In the genomic region with DNA sequence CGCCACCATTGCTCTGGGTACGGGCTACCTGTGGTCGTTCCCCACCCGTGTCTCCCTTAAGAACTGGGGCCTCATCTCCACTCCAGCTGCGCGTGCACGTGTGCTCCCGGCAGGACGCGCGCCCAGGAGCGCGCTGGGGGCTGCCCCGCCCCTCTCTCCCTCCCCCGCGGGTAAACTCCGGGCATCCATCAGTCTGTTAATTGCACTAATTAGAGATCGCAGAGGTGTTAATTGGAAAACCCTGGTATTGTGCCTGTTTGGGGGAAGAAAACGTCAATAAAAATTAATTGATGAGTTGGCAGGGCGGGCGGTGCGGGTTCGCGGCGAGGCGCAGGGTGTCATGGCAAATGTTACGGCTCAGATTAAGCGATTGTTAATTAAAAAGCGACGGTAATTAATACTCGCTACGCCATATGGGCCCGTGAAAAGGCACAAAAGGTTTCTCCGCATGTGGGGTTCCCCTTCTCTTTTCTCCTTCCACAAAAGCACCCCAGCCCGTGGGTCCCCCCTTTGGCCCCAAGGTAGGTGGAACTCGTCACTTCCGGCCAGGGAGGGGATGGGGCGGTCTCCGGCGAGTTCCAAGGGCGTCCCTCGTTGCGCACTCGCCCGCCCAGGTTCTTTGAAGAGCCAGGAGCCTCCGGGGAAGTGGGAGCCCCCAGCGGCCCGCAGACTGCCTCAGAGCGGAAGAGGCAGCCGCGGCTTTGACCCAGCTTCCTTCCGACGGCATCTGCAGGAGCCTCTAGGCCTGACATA, we compare ENCODE assay signal across 1 cellular context.
A peak's percentile ranks its signal among the peaks of the same experiment; 100 is the strongest.
TF ChIP-seq lines count a peak whose summit lies in the region.

No MANE protein-coding gene starts in this region.

TF ChIP-seq in WTC11, 78 proteins besides CTCF, POLR2A, EP300 and RAD21 (continued from another document):
- TF ChIP-seq, protein P1, sequence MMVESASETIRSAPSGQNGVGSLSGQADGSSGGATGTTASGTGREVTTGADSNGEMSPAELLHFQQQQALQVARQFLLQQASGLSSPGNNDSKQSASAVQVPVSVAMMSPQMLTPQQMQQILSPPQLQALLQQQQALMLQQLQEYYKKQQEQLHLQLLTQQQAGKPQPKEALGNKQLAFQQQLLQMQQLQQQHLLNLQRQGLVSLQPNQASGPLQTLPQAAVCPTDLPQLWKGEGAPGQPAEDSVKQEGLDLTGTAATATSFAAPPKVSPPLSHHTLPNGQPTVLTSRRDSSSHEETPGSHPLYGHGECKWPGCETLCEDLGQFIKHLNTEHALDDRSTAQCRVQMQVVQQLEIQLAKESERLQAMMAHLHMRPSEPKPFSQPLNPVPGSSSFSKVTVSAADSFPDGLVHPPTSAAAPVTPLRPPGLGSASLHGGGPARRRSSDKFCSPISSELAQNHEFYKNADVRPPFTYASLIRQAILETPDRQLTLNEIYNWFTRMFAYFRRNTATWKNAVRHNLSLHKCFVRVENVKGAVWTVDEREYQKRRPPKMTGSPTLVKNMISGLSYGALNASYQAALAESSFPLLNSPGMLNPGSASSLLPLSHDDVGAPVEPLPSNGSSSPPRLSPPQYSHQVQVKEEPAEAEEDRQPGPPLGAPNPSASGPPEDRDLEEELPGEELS (CRISPR knock-in tag; IDR thresholded peaks at IDR 0.05) = no peak
- no peak for TF ChIP-seq JAZF1 (CRISPR knock-in tag; IDR thresholded peaks at IDR 0.05)
- no peak for TF ChIP-seq ZNF671 (CRISPR knock-in tag; IDR thresholded peaks at IDR 0.05)
- TF ChIP-seq FOXK1 (CRISPR knock-in tag; IDR thresholded peaks at IDR 0.05) = no peak
- no peak for TF ChIP-seq NR3C1 (CRISPR knock-in tag; conservative IDR thresholded peaks at IDR 0.05; ENCODE audit: low read depth)
- TF ChIP-seq SP1 (CRISPR knock-in tag; conservative IDR thresholded peaks at IDR 0.05) = peak; percentile 34; the same call in 1 of the 2 replicates
- peak; percentile 59; the same call in 1 of the 2 replicates for TF ChIP-seq CREM (CRISPR knock-in tag; IDR thresholded peaks at IDR 0.05)
- no peak for TF ChIP-seq ZBTB43 (CRISPR knock-in tag; IDR thresholded peaks at IDR 0.05)
- no peak for TF ChIP-seq TEAD1 (CRISPR knock-in tag; IDR thresholded peaks at IDR 0.05)
- TF ChIP-seq, protein P2, sequence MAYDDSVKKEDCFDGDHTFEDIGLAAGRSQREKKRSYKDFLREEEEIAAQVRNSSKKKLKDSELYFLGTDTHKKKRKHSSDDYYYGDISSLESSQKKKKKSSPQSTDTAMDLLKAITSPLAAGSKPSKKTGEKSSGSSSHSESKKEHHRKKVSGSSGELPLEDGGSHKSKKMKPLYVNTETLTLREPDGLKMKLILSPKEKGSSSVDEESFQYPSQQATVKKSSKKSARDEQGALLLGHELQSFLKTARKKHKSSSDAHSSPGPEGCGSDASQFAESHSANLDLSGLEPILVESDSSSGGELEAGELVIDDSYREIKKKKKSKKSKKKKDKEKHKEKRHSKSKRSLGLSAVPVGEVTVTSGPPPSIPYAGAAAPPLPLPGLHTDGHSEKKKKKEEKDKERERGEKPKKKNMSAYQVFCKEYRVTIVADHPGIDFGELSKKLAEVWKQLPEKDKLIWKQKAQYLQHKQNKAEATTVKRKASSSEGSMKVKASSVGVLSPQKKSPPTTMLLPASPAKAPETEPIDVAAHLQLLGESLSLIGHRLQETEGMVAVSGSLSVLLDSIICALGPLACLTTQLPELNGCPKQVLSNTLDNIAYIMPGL (CRISPR knock-in tag; IDR thresholded peaks at IDR 0.05) = no peak; the same call in 1 of the 2 replicates
- TF ChIP-seq NFE2L1 (CRISPR knock-in tag; IDR thresholded peaks at IDR 0.05) = no peak
- TF ChIP-seq, protein P3, sequence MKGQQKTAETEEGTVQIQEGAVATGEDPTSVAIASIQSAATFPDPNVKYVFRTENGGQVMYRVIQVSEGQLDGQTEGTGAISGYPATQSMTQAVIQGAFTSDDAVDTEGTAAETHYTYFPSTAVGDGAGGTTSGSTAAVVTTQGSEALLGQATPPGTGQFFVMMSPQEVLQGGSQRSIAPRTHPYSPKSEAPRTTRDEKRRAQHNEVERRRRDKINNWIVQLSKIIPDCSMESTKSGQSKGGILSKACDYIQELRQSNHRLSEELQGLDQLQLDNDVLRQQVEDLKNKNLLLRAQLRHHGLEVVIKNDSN (CRISPR knock-in tag; IDR thresholded peaks at IDR 0.05) = no peak; the same call in 1 of the 2 replicates
- no peak for TF ChIP-seq ZNF416 (CRISPR knock-in tag; IDR thresholded peaks at IDR 0.05)
- TF ChIP-seq, protein P4, sequence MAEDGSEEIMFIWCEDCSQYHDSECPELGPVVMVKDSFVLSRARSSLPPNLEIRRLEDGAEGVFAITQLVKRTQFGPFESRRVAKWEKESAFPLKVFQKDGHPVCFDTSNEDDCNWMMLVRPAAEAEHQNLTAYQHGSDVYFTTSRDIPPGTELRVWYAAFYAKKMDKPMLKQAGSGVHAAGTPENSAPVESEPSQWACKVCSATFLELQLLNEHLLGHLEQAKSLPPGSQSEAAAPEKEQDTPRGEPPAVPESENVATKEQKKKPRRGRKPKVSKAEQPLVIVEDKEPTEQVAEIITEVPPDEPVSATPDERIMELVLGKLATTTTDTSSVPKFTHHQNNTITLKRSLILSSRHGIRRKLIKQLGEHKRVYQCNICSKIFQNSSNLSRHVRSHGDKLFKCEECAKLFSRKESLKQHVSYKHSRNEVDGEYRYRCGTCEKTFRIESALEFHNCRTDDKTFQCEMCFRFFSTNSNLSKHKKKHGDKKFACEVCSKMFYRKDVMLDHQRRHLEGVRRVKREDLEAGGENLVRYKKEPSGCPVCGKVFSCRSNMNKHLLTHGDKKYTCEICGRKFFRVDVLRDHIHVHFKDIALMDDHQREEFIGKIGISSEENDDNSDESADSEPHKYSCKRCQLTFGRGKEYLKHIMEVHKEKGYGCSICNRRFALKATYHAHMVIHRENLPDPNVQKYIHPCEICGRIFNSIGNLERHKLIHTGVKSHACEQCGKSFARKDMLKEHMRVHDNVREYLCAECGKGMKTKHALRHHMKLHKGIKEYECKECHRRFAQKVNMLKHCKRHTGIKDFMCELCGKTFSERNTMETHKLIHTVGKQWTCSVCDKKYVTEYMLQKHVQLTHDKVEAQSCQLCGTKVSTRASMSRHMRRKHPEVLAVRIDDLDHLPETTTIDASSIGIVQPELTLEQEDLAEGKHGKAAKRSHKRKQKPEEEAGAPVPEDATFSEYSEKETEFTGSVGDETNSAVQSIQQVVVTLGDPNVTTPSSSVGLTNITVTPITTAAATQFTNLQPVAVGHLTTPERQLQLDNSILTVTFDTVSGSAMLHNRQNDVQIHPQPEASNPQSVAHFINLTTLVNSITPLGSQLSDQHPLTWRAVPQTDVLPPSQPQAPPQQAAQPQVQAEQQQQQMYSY (CRISPR knock-in tag; IDR thresholded peaks at IDR 0.05) = no peak
